In genomic region chr2:95046371-95047112, GRCh38 we compare ENCODE assay signal across 25 cellular contexts. TPM values are rescaled to one million over a fixed set of nuclear protein-coding genes. Genes with fewer than 3 reads are reported as not detected.
A peak's percentile ranks its signal among the peaks of the same experiment; 100 is the strongest.
DNase-seq lines count a peak whose midpoint lies in the region; ATAC-seq and TF ChIP-seq lines count a peak whose summit lies in the region.
"Had no signal": no experiment of that assay in that cellular context is flagged by ENCODE, and none has a peak within 500 bp of the region (broad histone marks: within the 10 kb centered on the region; RNA-seq: fewer than 3 reads in every experiment).

No MANE protein-coding gene starts in this region.

- no peaks in the 10 kb centered on the region for H3K27me3 ChIP-seq in CD8-positive, alpha-beta T cell (ENCODE audit: insufficient read depth, low read length)
- no peaks in the 10 kb centered on the region for H3K27me3 ChIP-seq in uterus
- H3K27me3 ChIP-seq: BLaER1, MG63 had no signal

- H3K4me3 ChIP-seq in CD8-positive, alpha-beta T cell (ENCODE audit: low read depth, low read length), result no peak overlapping the region
- H3K4me3 ChIP-seq in uterus, result no peak overlapping the region
- H3K4me3 ChIP-seq: BLaER1, GM12878, GM23248, MG63, thoracic aorta had no signal

- TF ChIP-seq CTCF in CD8-positive, alpha-beta T cell (IDR thresholded peaks at IDR 0.05), result peak; percentile 29
- TF ChIP-seq CTCF in uterus (IDR thresholded peaks at IDR 0.05), result no peak

- ATAC-seq in CD8-positive, alpha-beta T cell, result no peak
- no peak for ATAC-seq in naive thymus-derived CD8-positive, alpha-beta T cell
- no peak for ATAC-seq in GM21717 (IDR thresholded peaks at IDR 0.05; ENCODE audit: unreplicated experiment)
- ATAC-seq: GM12878; stimulated activated effector memory CD8-positive, alpha-beta T cell treated with anti-CD3 and anti-CD28 coated beads, Interleukin-12 subunit alpha, Interleukin-12 subunit beta, amount 100 ng/mL, for 72 hours had no signal

- H3K36me3 ChIP-seq in CD8-positive, alpha-beta T cell (ENCODE audit: insufficient read depth, low read length), result peaks cover 9% of the 10 kb centered on the region
- no peaks in the 10 kb centered on the region for H3K36me3 ChIP-seq in uterus
- H3K36me3 ChIP-seq: BLaER1, MG63, thoracic aorta had no signal

- H3K27ac Mint-ChIP-seq in CD8-positive, alpha-beta T cell, result peak overlapping the region; percentile 32
- H3K27ac Mint-ChIP-seq in activated T-helper 2 cell treated with anti-CD3 and anti-CD28 coated beads, Interferon-gamma antibody, Interleukin-2, Interleukin-4, amounts not matched to agents 10 μg/mL and 5 μg/mL and 100 μg/mL, durations not matched to agents 14 hours and 24 hours and 36 hours, result peak overlapping the region; percentile 64
- peak overlapping the region; percentile 10 to 98 (median 82) for H3K27ac Mint-ChIP-seq in naive thymus-derived CD8-positive, alpha-beta T cell
- H3K27ac Mint-ChIP-seq: stimulated activated effector memory CD8-positive, alpha-beta T cell treated with anti-CD3 and anti-CD28 coated beads, Interleukin-12 subunit alpha, Interleukin-12 subunit beta, amount 100 ng/mL, for 72 hours had no signal

- no peak overlapping the region for H3K27ac ChIP-seq in CD8-positive, alpha-beta T cell (ENCODE audit: low read depth, low read length)
- no peak overlapping the region for H3K27ac ChIP-seq in uterus
- H3K27ac ChIP-seq: BLaER1, GM23248, thoracic aorta had no signal

- H3K9me3 ChIP-seq in CD8-positive, alpha-beta T cell (ENCODE audit: low read length), result no peaks in the 10 kb centered on the region
- H3K9me3 ChIP-seq in uterus, result no peaks in the 10 kb centered on the region
- H3K9me3 ChIP-seq: BLaER1, MG63, thoracic aorta had no signal

- no peak overlapping the region for H3K4me3 Mint-ChIP-seq in CD8-positive, alpha-beta T cell
- no peak overlapping the region for H3K4me3 Mint-ChIP-seq in activated T-helper 2 cell treated with anti-CD3 and anti-CD28 coated beads, Interferon-gamma antibody, Interleukin-2, Interleukin-4, amounts not matched to agents 10 μg/mL and 5 μg/mL and 100 μg/mL, durations not matched to agents 14 hours and 24 hours and 36 hours (ENCODE audit: low read depth)
- peak overlapping the region in 6 of 10 donors; percentile 26 to 66 (median 38) for H3K4me3 Mint-ChIP-seq in naive thymus-derived CD8-positive, alpha-beta T cell
- H3K4me3 Mint-ChIP-seq: central memory CD8-positive, alpha-beta T cell; stimulated activated effector memory CD8-positive, alpha-beta T cell treated with anti-CD3 and anti-CD28 coated beads, Interleukin-12 subunit alpha, Interleukin-12 subunit beta, amount 100 ng/mL, for 72 hours had no signal

- H3K9me3 Mint-ChIP-seq in CD8-positive, alpha-beta T cell, result no peaks in the 10 kb centered on the region
- no peaks in the 10 kb centered on the region for H3K9me3 Mint-ChIP-seq in activated T-helper 2 cell treated with anti-CD3 and anti-CD28 coated beads, Interferon-gamma antibody, Interleukin-2, Interleukin-4, amounts not matched to agents 10 μg/mL and 5 μg/mL and 100 μg/mL, durations not matched to agents 14 hours and 24 hours and 36 hours
- no peaks in the 10 kb centered on the region for H3K9me3 Mint-ChIP-seq in naive thymus-derived CD8-positive, alpha-beta T cell
- H3K9me3 Mint-ChIP-seq: central memory CD8-positive, alpha-beta T cell; stimulated activated effector memory CD8-positive, alpha-beta T cell treated with anti-CD3 and anti-CD28 coated beads, Interleukin-12 subunit alpha, Interleukin-12 subunit beta, amount 100 ng/mL, for 72 hours had no signal

- peaks cover 56% of the 10 kb centered on the region for H3K36me3 Mint-ChIP-seq in CD8-positive, alpha-beta T cell
- peaks cover 55% of the 10 kb centered on the region for H3K36me3 Mint-ChIP-seq in activated T-helper 2 cell treated with anti-CD3 and anti-CD28 coated beads, Interferon-gamma antibody, Interleukin-2, Interleukin-4, amounts not matched to agents 10 μg/mL and 5 μg/mL and 100 μg/mL, durations not matched to agents 14 hours and 24 hours and 36 hours (ENCODE audit: low read depth)
- H3K36me3 Mint-ChIP-seq in naive thymus-derived CD8-positive, alpha-beta T cell, result peaks cover 0 to 56% (median 3%) of the 10 kb centered on the region in 3 donors
- H3K36me3 Mint-ChIP-seq: stimulated activated effector memory CD8-positive, alpha-beta T cell treated with anti-CD3 and anti-CD28 coated beads, Interleukin-12 subunit alpha, Interleukin-12 subunit beta, amount 100 ng/mL, for 72 hours had no signal

- no peak for TF ChIP-seq POLR2A in uterus (IDR thresholded peaks at IDR 0.05)

- intact Hi-C loops in CD8-positive, alpha-beta T cell (cut with DNase I, micrococcal nuclease), result no loop called here
- intact Hi-C loops in activated T-helper 2 cell treated with anti-CD3 and anti-CD28 coated beads, Interferon-gamma antibody, Interleukin-2, Interleukin-4, amounts not matched to agents 10 μg/mL and 5 μg/mL and 100 μg/mL, durations not matched to agents 14 hours and 24 hours and 36 hours (cut with micrococcal nuclease), result no loop called here
- intact Hi-C loops in uterus (cut with DNase I; ENCODE audit: low total_unique reads), result no loop called here

- no peaks in the 10 kb centered on the region for H3K27me3 Mint-ChIP-seq in CD8-positive, alpha-beta T cell (ENCODE audit: low read depth)
- no peaks in the 10 kb centered on the region for H3K27me3 Mint-ChIP-seq in activated T-helper 2 cell treated with anti-CD3 and anti-CD28 coated beads, Interferon-gamma antibody, Interleukin-2, Interleukin-4, amounts not matched to agents 10 μg/mL and 5 μg/mL and 100 μg/mL, durations not matched to agents 14 hours and 24 hours and 36 hours (ENCODE audit: low read depth)
- H3K27me3 Mint-ChIP-seq in naive thymus-derived CD8-positive, alpha-beta T cell, result no peaks in the 10 kb centered on the region

- peaks cover 70% of the 10 kb centered on the region for H3K4me1 Mint-ChIP-seq in CD8-positive, alpha-beta T cell (ENCODE audit: low read depth)
- H3K4me1 Mint-ChIP-seq in activated T-helper 2 cell treated with anti-CD3 and anti-CD28 coated beads, Interferon-gamma antibody, Interleukin-2, Interleukin-4, amounts not matched to agents 10 μg/mL and 5 μg/mL and 100 μg/mL, durations not matched to agents 14 hours and 24 hours and 36 hours (ENCODE audit: low read depth), result peaks cover 41% of the 10 kb centered on the region
- peaks cover 39 to 92% (median 78%) of the 10 kb centered on the region in 4 donors for H3K4me1 Mint-ChIP-seq in naive thymus-derived CD8-positive, alpha-beta T cell
- H3K4me1 Mint-ChIP-seq: central memory CD8-positive, alpha-beta T cell had no signal

- peak; percentile 59 for DNase-seq in activated effector memory CD4-positive, alpha-beta T cell treated with anti-CD3 and anti-CD28 coated beads, Interleukin-2, amount 50 U/mL, for 16 hours
- no peak for DNase-seq in activated effector memory CD4-positive, alpha-beta T cell treated with Interleukin-2 at 50 U/mL for 16 hours
- DNase-seq in CD8-positive, alpha-beta T cell, result no peak
- no peak for DNase-seq in activated T-helper 2 cell treated with anti-CD3 and anti-CD28 coated beads, Interferon-gamma antibody, Interleukin-2, Interleukin-4, amounts not matched to agents 10 μg/mL and 5 μg/mL and 100 μg/mL, durations not matched to agents 14 hours and 24 hours and 36 hours (ENCODE audit: low spot score)
- no peak for DNase-seq in naive thymus-derived CD8-positive, alpha-beta T cell
- DNase-seq in NCI-H510A (lab: John Stamatoyannopoulos, UW), result no peak
- no peak for DNase-seq in uterus
- DNase-seq: ACHN; activated CD4-positive, alpha-beta T cell treated with anti-CD3 and anti-CD28 coated beads for 1 hour; GM23248; MG63; NCI-H2081 treated with DMSO at 0.1 percent for 48 hours; Right ventricle myocardium superior; small intestine; stimulated activated CD4-positive, alpha-beta T cell treated with anti-CD3 and anti-CD28 coated beads, Interleukin-2, amount 100 ng/mL, for 24 hours had no signal

- CTCF ChIA-PET in CD8-positive, alpha-beta T cell (lab: Charles Lee), result no interaction called here

- POLR2A ChIA-PET in CD8-positive, alpha-beta T cell (lab: Charles Lee), result interaction anchor here (1.0 to 1.2 kb wide), 2 partner anchors 27 to 28 kb away, joined by 3 read pairs; no protein-coding TSS in a partner anchor
- POLR2A ChIA-PET in naive thymus-derived CD8-positive, alpha-beta T cell (lab: Charles Lee), result interaction anchor here (0.7 to 20.2 kb wide), 3 partner anchors 10 to 30 kb away, joined by 3 to 537 read pairs (median 3); no protein-coding TSS in a partner anchor

- H3K4me1 ChIP-seq in CD8-positive, alpha-beta T cell (ENCODE audit: insufficient read depth, low read length), result peaks cover 77% of the 10 kb centered on the region
- H3K4me1 ChIP-seq in uterus, result no peaks in the 10 kb centered on the region

RNA-seq across cellular contexts. Expression of gene MAL, which starts 21.0 kb away (rescaled TPM):
- total RNA-seq in CD8-positive, alpha-beta T cell, result 10 to 100 TPM; 49.8 to 56.0 TPM
- total RNA-seq in activated T-helper 2 cell treated with anti-CD3 and anti-CD28 coated beads, Interferon-gamma antibody, Interleukin-2, Interleukin-4, amounts not matched to agents 10 μg/mL and 5 μg/mL and 100 μg/mL, durations not matched to agents 14 hours and 24 hours and 36 hours, result 101 and 117 TPM in 2 replicates
- total RNA-seq in naive thymus-derived CD8-positive, alpha-beta T cell, result 100 to 1,000 TPM; 116 to 117 TPM
- 100 to 1,000 TPM; 158 to 284 (median 273) TPM for polyA plus RNA-seq in naive thymus-derived CD8-positive, alpha-beta T cell
- 1 to 10 TPM in 2 of 4 donors, under 1 TPM in 1, not detected in 1; 0.29 to 1.7 (median 1.6) TPM for total RNA-seq in uterus
- total RNA-seq: dermis microvascular lymphatic vessel endothelial cell, endothelial cell of umbilical vein, GM23248, lung microvascular endothelial cell, thoracic aorta had no signal
- polyA plus RNA-seq: endothelial cell of umbilical vein, GM23248, keratinocyte had no signal

Comparison
In these comparisons a context has a peak if more than half of its experiments do, and no peak if none do; other contexts are left out.
1. H3K27ac Mint-ChIP-seq: peak in every context shown above with its lines; median percentile 82 in naive thymus-derived CD8-positive, alpha-beta T cell; 64 in activated T-helper 2 cell treated with anti-CD3 and anti-CD28 coated beads, Interferon-gamma antibody, Interleukin-2, Interleukin-4, amounts not matched to agents 10 μg/mL and 5 μg/mL and 100 μg/mL, durations not matched to agents 14 hours and 24 hours and 36 hours; 32 in CD8-positive, alpha-beta T cell.
2. H3K4me3 Mint-ChIP-seq: peak in naive thymus-derived CD8-positive, alpha-beta T cell (6 of 10); none in CD8-positive, alpha-beta T cell (single experiment) and activated T-helper 2 cell treated with anti-CD3 and anti-CD28 coated beads, Interferon-gamma antibody, Interleukin-2, Interleukin-4, amounts not matched to agents 10 μg/mL and 5 μg/mL and 100 μg/mL, durations not matched to agents 14 hours and 24 hours and 36 hours (single experiment).
3. RNA of gene MAL, which starts 21.0 kb away (total RNA-seq): 116 to 117 TPM in naive thymus-derived CD8-positive, alpha-beta T cell, 101 to 117 TPM in activated T-helper 2 cell treated with anti-CD3 and anti-CD28 coated beads, Interferon-gamma antibody, Interleukin-2, Interleukin-4, amounts not matched to agents 10 μg/mL and 5 μg/mL and 100 μg/mL, durations not matched to agents 14 hours and 24 hours and 36 hours and 49.8 to 56.0 TPM in CD8-positive, alpha-beta T cell; 0.29 to 1.7 TPM in uterus; every median in the first group is over 10 times any median in the second.